20 cellular contexts compared by ENCODE assay signal in genomic region chr16:31913668-31914067, GRCh38. TPM values are rescaled to one million over a fixed set of nuclear protein-coding genes. Genes with fewer than 3 reads are reported as not detected.
A peak's percentile ranks its signal among the peaks of the same experiment; 100 is the strongest.
DNase-seq lines count a peak whose midpoint lies in the region; ATAC-seq and TF ChIP-seq lines count a peak whose summit lies in the region.
"Had no signal": no experiment of that assay in that cellular context is flagged by ENCODE, and none has a peak within 500 bp of the region (broad histone marks: within the 10 kb centered on the region; RNA-seq: fewer than 3 reads in every experiment).

No MANE protein-coding gene starts in this region.

- ATAC-seq in activated T-helper 17 cell treated with anti-CD3 and anti-CD28 coated beads, Interleukin-2, amount 50 U/mL, for 72 hours (replicated peaks), result peak; percentile 29
- ATAC-seq in stimulated activated effector memory CD8-positive, alpha-beta T cell treated with anti-CD3 and anti-CD28 coated beads, Interleukin-12 subunit alpha, Interleukin-12 subunit beta, amount 100 ng/mL, for 72 hours, result no peak
- ATAC-seq in stimulated activated naive CD8-positive, alpha-beta T cell treated with anti-CD3 and anti-CD28 coated beads, Interleukin-15, Interleukin-2, amounts not matched to agents 100 U/mL and 50 U/mL, for 24 hours, result no peak
- ATAC-seq: Right ventricle myocardium inferior had no signal

- no peak overlapping the region for H3K4me2 ChIP-seq in BLaER1 treated with 17β-estradiol and CSF1 and Interleukin-3, amounts not matched to agents 10 nM and 100 nM

- H3K9me3 Mint-ChIP-seq in activated T-helper 17 cell treated with anti-CD3 and anti-CD28 coated beads, Interleukin-2, amount 50 U/mL, for 72 hours, result peaks cover 55% of the 10 kb centered on the region
- peaks cover 54% of the 10 kb centered on the region for H3K9me3 Mint-ChIP-seq in stimulated activated effector memory CD8-positive, alpha-beta T cell treated with anti-CD3 and anti-CD28 coated beads, Interleukin-12 subunit alpha, Interleukin-12 subunit beta, amount 100 ng/mL, for 72 hours
- H3K9me3 Mint-ChIP-seq in Calu3 (ENCODE audit: low read depth, unreplicated experiment), result peaks cover 38% of the 10 kb centered on the region

- H3K4me1 Mint-ChIP-seq in activated T-helper 17 cell treated with anti-CD3 and anti-CD28 coated beads, Interleukin-2, amount 50 U/mL, for 72 hours, result peaks cover 16% of the 10 kb centered on the region
- peaks cover 16% of the 10 kb centered on the region for H3K4me1 Mint-ChIP-seq in stimulated activated effector memory CD8-positive, alpha-beta T cell treated with anti-CD3 and anti-CD28 coated beads, Interleukin-12 subunit alpha, Interleukin-12 subunit beta, amount 100 ng/mL, for 72 hours
- no peaks in the 10 kb centered on the region for H3K4me1 Mint-ChIP-seq in Calu3 (ENCODE audit: low read depth, unreplicated experiment)

- intact Hi-C loops in breast epithelium (cut with DNase I; ENCODE audit: low total_unique reads), result no loop called here
- intact Hi-C loops in Calu3 (cut with micrococcal nuclease; ENCODE audit: unreplicated experiment), result no loop called here

- peaks cover 100% of the 10 kb centered on the region in 11 experiments for H3K9me3 ChIP-seq in BLaER1 treated with 17β-estradiol and CSF1 and Interleukin-3, amounts not matched to agents 10 nM and 100 nM (replicated peaks in 1 of 11)
- H3K9me3 ChIP-seq in iPS-20b (ENCODE audit: insufficient read depth, low read depth, low read length) (peaks cover 100% of the 10 kb centered on the region), breast epithelium (peaks cover 79 to 99% of the 10 kb centered on the region in 2 donors)

- no peaks in the 10 kb centered on the region; a peak in 1 of 22 replicates for H3K27me3 ChIP-seq in BLaER1 treated with 17β-estradiol and CSF1 and Interleukin-3, amounts not matched to agents 10 nM and 100 nM
- no peaks in the 10 kb centered on the region for H3K27me3 ChIP-seq in iPS-20b (ENCODE audit: insufficient read depth, low read length)
- no peaks in the 10 kb centered on the region for H3K27me3 ChIP-seq in breast epithelium
- H3K27me3 ChIP-seq: MG63, Peyer's patch had no signal

- H3K27ac Mint-ChIP-seq in activated T-helper 17 cell treated with anti-CD3 and anti-CD28 coated beads, Interleukin-2, amount 50 U/mL, for 72 hours, result no peak overlapping the region
- peak overlapping the region; percentile 32 for H3K27ac Mint-ChIP-seq in stimulated activated effector memory CD8-positive, alpha-beta T cell treated with anti-CD3 and anti-CD28 coated beads, Interleukin-12 subunit alpha, Interleukin-12 subunit beta, amount 100 ng/mL, for 72 hours
- no peak overlapping the region for H3K27ac Mint-ChIP-seq in Calu3 (ENCODE audit: unreplicated experiment)
- H3K27ac Mint-ChIP-seq: CD4-positive, alpha-beta memory T cell; HFFc6 had no signal

- CTCF ChIA-PET in Calu3 (lab: Charles Lee), result no interaction called here

- H3K27ac ChIP-seq in BLaER1 treated with 17β-estradiol and CSF1 and Interleukin-3, amounts not matched to agents 10 nM and 100 nM, result no peak overlapping the region
- H3K27ac ChIP-seq in iPS-20b (ENCODE audit: low read length) (no peak overlapping the region), breast epithelium (no peak overlapping the region)
- H3K27ac ChIP-seq: Peyer's patch, SK-N-MC had no signal

- H3K9ac ChIP-seq in BLaER1 treated with 17β-estradiol and CSF1 and Interleukin-3, amounts not matched to agents 10 nM and 100 nM, result no peak overlapping the region
- no peak overlapping the region for H3K9ac ChIP-seq in iPS-20b (ENCODE audit: low read depth, low read length)

- H3K27me3 Mint-ChIP-seq in activated T-helper 17 cell treated with anti-CD3 and anti-CD28 coated beads, Interleukin-2, amount 50 U/mL, for 72 hours, result no peaks in the 10 kb centered on the region
- no peaks in the 10 kb centered on the region for H3K27me3 Mint-ChIP-seq in Calu3 (ENCODE audit: unreplicated experiment)
- H3K27me3 Mint-ChIP-seq: CD4-positive, alpha-beta memory T cell had no signal

- BruUV-seq in Calu3 (replicated peaks; lab: Mats Ljungman, UMichigan), result no TSS peak

- no peaks in the 10 kb centered on the region for H3K4me1 ChIP-seq in BLaER1 treated with 17β-estradiol and CSF1 and Interleukin-3, amounts not matched to agents 10 nM and 100 nM
- H3K4me1 ChIP-seq in iPS-20b (ENCODE audit: insufficient read depth, low read length) (no peaks in the 10 kb centered on the region), breast epithelium (no peaks in the 10 kb centered on the region)
- H3K4me1 ChIP-seq: Peyer's patch had no signal

- peak overlapping the region; percentile 14 to 57 (median 42); a peak in 19 of 20 replicates for H3K4me3 ChIP-seq in BLaER1 treated with 17β-estradiol and CSF1 and Interleukin-3, amounts not matched to agents 10 nM and 100 nM
- peak overlapping the region; percentile 13; the same call in 1 of the 2 replicates for H3K4me3 ChIP-seq in iPS-20b (ENCODE audit: low read length)
- peak overlapping the region in 1 of 3 donors; percentile 12 for H3K4me3 ChIP-seq in breast epithelium
- H3K4me3 ChIP-seq: MG63, Peyer's patch, SK-N-MC had no signal

- TF ChIP-seq POLR2A in breast epithelium (IDR thresholded peaks at IDR 0.05), result no peak

- H4K20me1 ChIP-seq in BLaER1 treated with 17β-estradiol and CSF1 and Interleukin-3, amounts not matched to agents 10 nM and 100 nM, result peaks cover 0 to 32% (median 0%) of the 10 kb centered on the region in 11 experiments; a peak in 4 of 22 replicates

- H3K4me3 Mint-ChIP-seq in activated T-helper 17 cell treated with anti-CD3 and anti-CD28 coated beads, Interleukin-2, amount 50 U/mL, for 72 hours, result no peak overlapping the region
- H3K4me3 Mint-ChIP-seq in stimulated activated effector memory CD8-positive, alpha-beta T cell treated with anti-CD3 and anti-CD28 coated beads, Interleukin-12 subunit alpha, Interleukin-12 subunit beta, amount 100 ng/mL, for 72 hours, result no peak overlapping the region
- no peak overlapping the region for H3K4me3 Mint-ChIP-seq in Calu3 (ENCODE audit: low read depth, unreplicated experiment)
- H3K4me3 Mint-ChIP-seq: HFFc6 had no signal

- peaks cover 100% of the 10 kb centered on the region for H3K36me3 Mint-ChIP-seq in activated T-helper 17 cell treated with anti-CD3 and anti-CD28 coated beads, Interleukin-2, amount 50 U/mL, for 72 hours (ENCODE audit: low read depth)
- peaks cover 100% of the 10 kb centered on the region for H3K36me3 Mint-ChIP-seq in stimulated activated effector memory CD8-positive, alpha-beta T cell treated with anti-CD3 and anti-CD28 coated beads, Interleukin-12 subunit alpha, Interleukin-12 subunit beta, amount 100 ng/mL, for 72 hours
- peaks cover 48% of the 10 kb centered on the region for H3K36me3 Mint-ChIP-seq in Calu3 (ENCODE audit: insufficient read depth, unreplicated experiment)

- TF ChIP-seq CTCF in breast epithelium (IDR thresholded peaks at IDR 0.05) (no peak), Calu3 (IDR thresholded peaks at IDR 0.05; ENCODE audit: unreplicated experiment) (no peak)

- peaks cover 96 to 100% (median 100%) of the 10 kb centered on the region in 11 experiments for H3K36me3 ChIP-seq in BLaER1 treated with 17β-estradiol and CSF1 and Interleukin-3, amounts not matched to agents 10 nM and 100 nM
- H3K36me3 ChIP-seq in iPS-20b (ENCODE audit: insufficient read depth, low read depth, low read length) (peaks cover 39% of the 10 kb centered on the region), breast epithelium (peaks cover 29% of the 10 kb centered on the region)

- DNase-seq in stimulated activated effector memory CD8-positive, alpha-beta T cell treated with anti-CD3 and anti-CD28 coated beads, Interleukin-12 subunit alpha, Interleukin-12 subunit beta, amount 100 ng/mL, for 72 hours (ENCODE audit: low spot score in 2 of 2), result no peak
- no peak for DNase-seq in breast epithelium (ENCODE audit: low spot score in 2 of 2)
- no peak for DNase-seq in stimulated activated naive CD8-positive, alpha-beta T cell treated with anti-CD3 and anti-CD28 coated beads, Interleukin-15, Interleukin-2, amounts not matched to agents 100 U/mL and 50 U/mL, for 24 hours
- no peak for DNase-seq in Calu3
- DNase-seq: CD4-positive, alpha-beta memory T cell; DND-41; GDM1; HFFc6; Karpas-422; MG63; NCI-H1092; NCI-H146; NCI-H2081; NCI-H510A treated with DMSO at 0.1 percent for 48 hours; Peyer's patch had no signal

RNA-seq across cellular contexts. Expression of gene ZNF267, which starts 40.1 kb away (rescaled TPM):
- 100 to 1,000 TPM in 1 of 2 donors, 10 to 100 TPM in 1; 73.8 to 168 TPM for total RNA-seq in activated T-helper 17 cell treated with anti-CD3 and anti-CD28 coated beads, Interleukin-2, amount 50 U/mL, for 72 hours
- total RNA-seq in breast epithelium (10 to 100 TPM; 12.8 to 24.9 (median 13.8) TPM), Calu3 (2022) (31.3 and 34.6 TPM in 2 replicates)
